Comparison of ENCODE assay signal across 8 cellular contexts in genomic region chr4:157992038-157992706, GRCh38.
DNase-seq lines count a peak whose midpoint lies in the region; ATAC-seq and TF ChIP-seq lines count a peak whose summit lies in the region.

No MANE protein-coding gene starts in this region.

- no peaks in the 10 kb centered on the region for H3K27me3 ChIP-seq in left ventricle myocardium inferior (ENCODE audit: low read depth)

- H3K27me3 Mint-ChIP-seq in activated CD4-positive, alpha-beta T cell treated with anti-CD3 and anti-CD28 coated beads, Interleukin-2, amount 10 ng/mL, durations not matched to agents 7 days and 5 days: no peaks in the 10 kb centered on the region

- CTCF ChIA-PET in activated CD4-positive, alpha-beta T cell treated with anti-CD3 and anti-CD28 coated beads, Interleukin-2, amount 10 ng/mL, durations not matched to agents 7 days and 5 days (lab: Charles Lee): no interaction called here

- no peaks in the 10 kb centered on the region for H3K36me3 Mint-ChIP-seq in activated CD4-positive, alpha-beta T cell treated with anti-CD3 and anti-CD28 coated beads, Interleukin-2, amount 10 ng/mL, durations not matched to agents 7 days and 5 days (ENCODE audit: low read depth)

- no peaks in the 10 kb centered on the region for H3K36me3 ChIP-seq in left ventricle myocardium inferior

- peak overlapping the region; percentile 77 for H3K27ac ChIP-seq in left ventricle myocardium inferior (replicated peaks)

- H3K4me3 ChIP-seq in left ventricle myocardium inferior: peak overlapping the region; percentile 57

- H3K9me3 ChIP-seq in left ventricle myocardium inferior (replicated peaks): no peaks in the 10 kb centered on the region

- DNase-seq in activated CD4-positive, alpha-beta T cell treated with anti-CD3 and anti-CD28 coated beads, Interleukin-2, amount 10 ng/mL, durations not matched to agents 7 days and 5 days: peak; percentile 51
- DNase-seq in activated CD4-positive, alpha-beta T cell treated with anti-CD3 and anti-CD28 coated beads, Interleukin-2, amount 50 U/mL, for 1 hour: no peak
- DNase-seq in NCI-H345 treated with DMSO at 0.1 percent for 48 hours (lab: John Stamatoyannopoulos, UW; ENCODE audit: unreplicated experiment): peak; percentile 21
- DNase-seq in amniotic epithelial cell (ENCODE audit: low read depth): peak; percentile 82
- DNase-seq in left ventricle myocardium inferior: no peak
- DNase-seq in renal cortical epithelial cell (ENCODE audit: low read depth): peak; percentile 72

- POLR2A ChIA-PET in activated CD4-positive, alpha-beta T cell treated with anti-CD3 and anti-CD28 coated beads, Interleukin-2, amount 10 ng/mL, durations not matched to agents 7 days and 5 days (lab: Charles Lee): no interaction called here

- H3K4me1 Mint-ChIP-seq in activated CD4-positive, alpha-beta T cell treated with anti-CD3 and anti-CD28 coated beads, Interleukin-2, amount 10 ng/mL, durations not matched to agents 7 days and 5 days: no peaks in the 10 kb centered on the region

- peaks cover 31% of the 10 kb centered on the region for H3K4me1 ChIP-seq in left ventricle myocardium inferior

- ATAC-seq in HG02623 (IDR thresholded peaks at IDR 0.05; ENCODE audit: unreplicated experiment) (peak; percentile 67), HG02970 (IDR thresholded peaks at IDR 0.05; ENCODE audit: low FRiP score, unreplicated experiment) (no peak)

- no peak overlapping the region for H3K4me3 Mint-ChIP-seq in activated CD4-positive, alpha-beta T cell treated with anti-CD3 and anti-CD28 coated beads, Interleukin-2, amount 10 ng/mL, durations not matched to agents 7 days and 5 days

- no peak overlapping the region for H3K27ac Mint-ChIP-seq in activated CD4-positive, alpha-beta T cell treated with anti-CD3 and anti-CD28 coated beads, Interleukin-2, amount 10 ng/mL, durations not matched to agents 7 days and 5 days

- TF ChIP-seq CTCF in left ventricle myocardium inferior (IDR thresholded peaks at IDR 0.05; ENCODE audit: borderline replicate concordance): peak; percentile 79

- H3K9me3 Mint-ChIP-seq in activated CD4-positive, alpha-beta T cell treated with anti-CD3 and anti-CD28 coated beads, Interleukin-2, amount 10 ng/mL, durations not matched to agents 7 days and 5 days: no peaks in the 10 kb centered on the region

- intact Hi-C loops in left ventricle myocardium inferior (cut with micrococcal nuclease): loop anchor here (5.0 kb wide), 1 partner anchor 180 kb away; the partner anchor contains the start of gene GASK1B

Comparison
In these comparisons a context has a peak if more than half of its experiments do, and no peak if none do; other contexts are left out.
1. DNase-seq: peak in activated CD4-positive, alpha-beta T cell treated with anti-CD3 and anti-CD28 coated beads, Interleukin-2, amount 10 ng/mL, durations not matched to agents 7 days and 5 days (single experiment), NCI-H345 treated with DMSO at 0.1 percent for 48 hours (single experiment), amniotic epithelial cell (single experiment) and renal cortical epithelial cell (single experiment); none in activated CD4-positive, alpha-beta T cell treated with anti-CD3 and anti-CD28 coated beads, Interleukin-2, amount 50 U/mL, for 1 hour (single experiment) and left ventricle myocardium inferior (single experiment).